In genomic region chr12:24952389-24952788, GRCh38 we compare ENCODE assay signal across 17 cellular contexts. TPM values are rescaled to one million over a fixed set of nuclear protein-coding genes. Genes with fewer than 3 reads are reported as not detected.
DNase-seq lines count a peak whose midpoint lies in the region; ATAC-seq, FAIRE-seq and TF ChIP-seq lines count a peak whose summit lies in the region.
"Had no signal": no experiment of that assay in that cellular context is flagged by ENCODE, and none has a peak within 500 bp of the region (broad histone marks: within the 10 kb centered on the region; RNA-seq: fewer than 3 reads in every experiment).

No MANE protein-coding gene starts in this region.

- CTCF ChIA-PET in GM12878 (lab: Yijun Ruan, JAX) = interaction anchor here (0.6 to 4.1 kb wide), 8 partner anchors 8 to 112 kb away, joined by 3 to 21 read pairs (median 4); a partner anchor contains a TSS
- CTCF ChIA-PET in T-cell (lab: Charles Lee) = interaction anchor here in 1 of 2 donors (0.6 to 0.7 kb wide), 2 partner anchors 22 kb away, joined by 4 read pairs; no protein-coding TSS in a partner anchor

- no peak for FAIRE-seq in GM12878 (lab: Jason Lieb, UNC)
- FAIRE-seq: HepG2 had no signal

- POLR2A ChIA-PET in GM12878 (lab: Charles Lee) (interaction anchor here (0.6 to 3.8 kb wide), 14 partner anchors 12 to 755 kb away, joined by 3 to 25 read pairs (median 4); a partner anchor contains a TSS), T-cell (lab: Charles Lee) (no interaction called here)

- H3K27ac Mint-ChIP-seq in T-cell = no peak overlapping the region
- H3K27ac Mint-ChIP-seq: CD8-positive, alpha-beta memory T cell had no signal

- intact Hi-C loops in GM12878 (cut with micrococcal nuclease; ENCODE audit: unreplicated experiment) = loop anchor here (2.0 kb wide), 1 partner anchor 780 kb away; no protein-coding TSS in a partner anchor

- H3K4me3 ChIP-seq in DOHH2 (ENCODE audit: low read length) (peak overlapping the region; percentile 74), GM12878 (no peak overlapping the region), trophoblast cell (ENCODE audit: low read depth, low read length) (no peak overlapping the region), gastroesophageal sphincter (no peak overlapping the region)

- peak overlapping the region; percentile 29 for H2BK12ac ChIP-seq in trophoblast cell (ENCODE audit: low read length)

- TF ChIP-seq EP300 in GM12878 (IDR thresholded peaks at IDR 0.05; ENCODE audit: borderline replicate concordance in 1 of 2, control insufficient read depth in 1 of 2, low read depth in 2 of 2, low read length in 2 of 2) (no peak), gastroesophageal sphincter (IDR thresholded peaks at IDR 0.05) (no peak)

- peak overlapping the region; percentile 50 for H4K91ac ChIP-seq in trophoblast cell (ENCODE audit: low read depth, low read length)

- H3K36me3 ChIP-seq in DOHH2 (ENCODE audit: control insufficient read depth, low read length) (peaks cover 15% of the 10 kb centered on the region), GM12878 (ENCODE audit: control insufficient read depth in 2 of 2, insufficient read depth in 2 of 2, low read length in 1 of 2) (no peaks in the 10 kb centered on the region), trophoblast cell (ENCODE audit: control insufficient read depth in 1 of 2, insufficient read depth in 2 of 2, low read length in 2 of 2) (no peaks in the 10 kb centered on the region), gastroesophageal sphincter (no peaks in the 10 kb centered on the region)

- H3K4me1 ChIP-seq in DOHH2 (ENCODE audit: control insufficient read depth, low read length) = peaks cover 41% of the 10 kb centered on the region
- H3K4me1 ChIP-seq in GM12878 (ENCODE audit: control insufficient read depth, insufficient read depth, low read length) = peaks cover 52% of the 10 kb centered on the region
- peaks cover 7 to 11% of the 10 kb centered on the region in 2 experiments for H3K4me1 ChIP-seq in trophoblast cell (ENCODE audit: control insufficient read depth in 1 of 2, insufficient read depth in 2 of 2, low read length in 2 of 2)
- peaks cover 0 to 17% (median 0%) of the 10 kb centered on the region in 3 donors for H3K4me1 ChIP-seq in gastroesophageal sphincter

- H3K27me3 ChIP-seq in DOHH2 (ENCODE audit: control insufficient read depth, low read length) = no peaks in the 10 kb centered on the region; the same call in 1 of the 2 replicates
- H3K27me3 ChIP-seq in GM12878 (replicated peaks in 1 of 2; ENCODE audit: control insufficient read depth in 2 of 2, insufficient read depth in 2 of 2, low read length in 1 of 2) = no peaks in the 10 kb centered on the region
- no peaks in the 10 kb centered on the region for H3K27me3 ChIP-seq in trophoblast cell (ENCODE audit: insufficient read depth, low read length)
- H3K27me3 ChIP-seq in gastroesophageal sphincter = peaks cover 7% of the 10 kb centered on the region

- H3K79me1 ChIP-seq in trophoblast cell (ENCODE audit: low read length) = peaks cover 22% of the 10 kb centered on the region

- WGBS in GM12878 (ENCODE audit: insufficient coverage, insufficient replicate concordance, low lambda C conversion rate, missing lambda C conversion rate) = 0% methylated on average over 1 of the region's 1 CpG
- no CpG with 5 or more reads among the region's 1 CpG for WGBS in trophoblast cell (ENCODE audit: extremely low coverage, insufficient coverage, insufficient read length)
- WGBS in gastroesophageal sphincter (ENCODE audit: low coverage in 1 of 2), 2 donors = 83 to 86% methylated on average over 1 of the region's 1 CpG

- peak overlapping the region; percentile 44 for H2BK120ac ChIP-seq in trophoblast cell (ENCODE audit: insufficient read depth, low read length, poor library complexity)

- H3K36me3 Mint-ChIP-seq in T-cell = no peaks in the 10 kb centered on the region
- H3K36me3 Mint-ChIP-seq: CD8-positive, alpha-beta memory T cell had no signal

- BruUV-seq in GM12878 (replicated peaks; lab: Mats Ljungman, UMichigan) = no TSS peak

- DNase-seq in HK-2 (ENCODE audit: unreplicated experiment) = peak; percentile 16
- no peak for DNase-seq in GM12878 (ENCODE audit: low read depth, low spot score)
- no peak for DNase-seq in trophoblast cell
- DNase-seq in T-cell = no peak
- DNase-seq in T1000 (lab: John Stamatoyannopoulos, UW) = no peak
- DNase-seq in dedifferentiated amniotic fluid mesenchymal stem cell (ENCODE audit: extremely low spot score) = no peak
- DNase-seq: AML-193; CD8-positive, alpha-beta memory T cell; EL; Kasumi-1; NCI-H187 treated with DMSO at 0.1 percent for 48 hours; NCI-H446; SHP77 treated with DMSO at 0.1 percent for 48 hours had no signal

- H3K9ac ChIP-seq in GM12878 (ENCODE audit: control insufficient read depth, insufficient read depth, low read length) (peak overlapping the region; percentile 57; the same call in 1 of the 2 replicates), trophoblast cell (ENCODE audit: low read length) (no peak overlapping the region)

- no peak overlapping the region for H3K23ac ChIP-seq in trophoblast cell (ENCODE audit: low read length)

- RAD21 ChIA-PET in GM12878 (lab: Charles Lee; ENCODE audit: unreplicated experiment) = interaction anchor here (0.6 to 7.9 kb wide), 20 partner anchors 10 to 235 kb away, joined by 3 to 60 read pairs (median 4); a partner anchor contains a TSS

- SMC1A ChIA-PET in GM12878 (lab: Charles Lee; ENCODE audit: uncharacterized antibody, unreplicated experiment) = interaction anchor here (0.6 to 7.8 kb wide), 18 partner anchors 8 to 211 kb away, joined by 3 to 69 read pairs (median 4); a partner anchor contains a TSS

- TF ChIP-seq POLR2A in GM12878 (IDR thresholded peaks at IDR 0.05; ENCODE audit: low read depth, low read length) = no peak
- no peak for TF ChIP-seq POLR2A in gastroesophageal sphincter (IDR thresholded peaks at IDR 0.05)

- no peak overlapping the region for H3K14ac ChIP-seq in trophoblast cell (ENCODE audit: low read length)

- H2BK5ac ChIP-seq in trophoblast cell (ENCODE audit: low read depth, low read length, poor library complexity) = peak overlapping the region; percentile 25

- H4K20me1 ChIP-seq in DOHH2 (ENCODE audit: control insufficient read depth, insufficient read depth, low read depth, low read length) = no peaks in the 10 kb centered on the region
- H4K20me1 ChIP-seq in GM12878 (ENCODE audit: control insufficient read depth, insufficient read depth) = no peaks in the 10 kb centered on the region

- H3K4me3 Mint-ChIP-seq in T-cell = no peak overlapping the region
- H3K4me3 Mint-ChIP-seq: CD8-positive, alpha-beta memory T cell had no signal

- in situ Hi-C loops in GM12878 (cut with MboI) = no loop called here

- H2AFZ ChIP-seq in GM12878 (ENCODE audit: control insufficient read depth, low read depth, low read length) = no peak overlapping the region
- H2AFZ ChIP-seq in trophoblast cell (ENCODE audit: insufficient read depth, low read length, poor library complexity) = no peak overlapping the region

- no peaks in the 10 kb centered on the region for H3K9me2 ChIP-seq in DOHH2 (replicated peaks; ENCODE audit: control insufficient read depth, low read length)

- no peak overlapping the region for H4K12ac ChIP-seq in trophoblast cell (ENCODE audit: low read depth, low read length)

- no peak for TF ChIP-seq RAD21 in GM12878 (IDR thresholded peaks at IDR 0.05; ENCODE audit: insufficient read depth, low read depth, low read length)

- no peak overlapping the region for H3K4ac ChIP-seq in trophoblast cell (ENCODE audit: low read depth, low read length)

- peaks cover 16 to 29% (median 17%) of the 10 kb centered on the region in 3 donors for H3K4me1 Mint-ChIP-seq in T-cell

- H3K79me2 ChIP-seq in DOHH2 (ENCODE audit: control insufficient read depth, low read length) = peaks cover 24% of the 10 kb centered on the region
- H3K79me2 ChIP-seq in GM12878 (ENCODE audit: control insufficient read depth, insufficient read depth, low read length) = peaks cover 22% of the 10 kb centered on the region
- H3K79me2 ChIP-seq in trophoblast cell (ENCODE audit: control insufficient read depth, insufficient read depth, low read length, poor library complexity) = peaks cover 7% of the 10 kb centered on the region

- H3K27ac ChIP-seq in DOHH2 (ENCODE audit: low read depth, low read length) (peak overlapping the region; percentile 81), GM12878 (ENCODE audit: control insufficient read depth, insufficient read depth) (peak overlapping the region; percentile 97), trophoblast cell (ENCODE audit: low read depth, low read length) (peak overlapping the region; percentile 25), gastroesophageal sphincter (no peak overlapping the region)

- H3K9me3 ChIP-seq in DOHH2 (ENCODE audit: control insufficient read depth, insufficient read depth, low read length) (no peaks in the 10 kb centered on the region), GM12878 (replicated peaks; ENCODE audit: control insufficient read depth, insufficient read depth, low read length) (no peaks in the 10 kb centered on the region; the same call in 2 of the 3 replicates), trophoblast cell (ENCODE audit: insufficient read depth, low read depth, low read length) (no peaks in the 10 kb centered on the region), gastroesophageal sphincter (no peaks in the 10 kb centered on the region)

- H3K27me3 Mint-ChIP-seq in T-cell = peaks cover 14 to 31% of the 10 kb centered on the region in 2 donors

- H3K18ac ChIP-seq in trophoblast cell (ENCODE audit: low read length) = peak overlapping the region; percentile 39

- H2AK5ac ChIP-seq in trophoblast cell (ENCODE audit: low read length) = no peak overlapping the region

- H4K8ac ChIP-seq in trophoblast cell (ENCODE audit: low read depth, low read length) = peak overlapping the region; percentile 30

- peaks cover 0 to 3% (median 0%) of the 10 kb centered on the region in 3 donors for H3K9me3 Mint-ChIP-seq in T-cell
- H3K9me3 Mint-ChIP-seq: CD8-positive, alpha-beta memory T cell had no signal

- H3F3A ChIP-seq in DOHH2 (ENCODE audit: control insufficient read depth, insufficient read depth) = peaks cover 23% of the 10 kb centered on the region

- ATAC-seq in GM12878 = peak; percentile 3; the same call in 1 of the 3 replicates
- ATAC-seq in T-cell (replicated peaks in 1 of 4) = no peak
- no peak for ATAC-seq in gastroesophageal sphincter
- ATAC-seq: HepG2, Panc1 had no signal

- H3K4me2 ChIP-seq in DOHH2 (ENCODE audit: low read length) (peak overlapping the region; percentile 89), GM12878 (ENCODE audit: control insufficient read depth, insufficient read depth) (peak overlapping the region; percentile 99), trophoblast cell (ENCODE audit: low read length) (no peak overlapping the region)

- TF ChIP-seq CTCF in DOHH2 (IDR thresholded peaks at IDR 0.05; ENCODE audit: low read depth, low read length, poor library complexity, severe bottlenecking) = no peak
- no peak for TF ChIP-seq CTCF in GM12878 (IDR thresholded peaks at IDR 0.05 in 2 of 3, conservative IDR thresholded peaks at IDR 0.05 in 1 of 3; ENCODE audit: control insufficient read depth in 2 of 3, extremely low read depth in 1 of 3, insufficient read depth in 1 of 3, low read depth in 3 of 3, low read length in 3 of 3)
- TF ChIP-seq CTCF in gastroesophageal sphincter (IDR thresholded peaks at IDR 0.05) = no peak

RNA-seq across cellular contexts. Expression of gene BCAT1, which starts 3.5 kb away (rescaled TPM):
- 74.1 and 84.6 TPM in 2 replicates for total RNA-seq in GM12878 (2013; cell fraction: nucleolus; rRNA removed)
- total RNA-seq in GM12878 (2014; rRNA removed) (89.3 and 106 TPM in 2 replicates), GM12878 (2014; rRNA removed; fragmentation: Illumina TruSeq; extraction: Trizol) (122 and 123 TPM in 2 replicates), GM12878 (2021) (187 and 203 TPM in 2 replicates), T-cell (1 to 10 TPM; 1.2 to 4.2 (median 3.2) TPM), gastroesophageal sphincter (10 to 100 TPM; 11.4 to 39.3 (median 18.0) TPM)
- polyA plus RNA-seq in GM12878 (2011; ENCODE audit: low read depth) = 14.8 TPM
- polyA plus RNA-seq in GM12878 (2011; rRNA removed) (31.2 and 47.4 TPM in 2 replicates), GM12878 (2014; fragmentation: Illumina TruSeq; extraction: Trizol) (74.4 and 107 TPM in 2 replicates), GM12878 (2014; fragmentation: Nextera tagmentation; extraction: Ambion mirVana) (10 to 100 TPM; 26.2 to 38.1 TPM), GM12878 (2014; rRNA removed) (44.6 and 50.4 TPM in 2 replicates), GM12878 (2016; fragmentation: Nextera tagmentation; extraction: Ambion mirVana) (100 to 1,000 TPM; 153 to 162 TPM)
- 10.6 and 17.6 TPM in 2 replicates for polyA plus RNA-seq in GM12878 (2011; cell fraction: cytosol; rRNA removed)
- polyA plus RNA-seq in GM12878 (2011; cell fraction: nucleus; rRNA removed) = 15.1 and 18.7 TPM in 2 replicates
- 21.9 and 34.6 TPM in 2 replicates for polyA plus RNA-seq in GM12878 (2012)
- polyA minus RNA-seq in GM12878 (2011; rRNA and poly(A)+ RNA removed) = 61.8 and 62.7 TPM in 2 replicates
- polyA minus RNA-seq in GM12878 (2011; cell fraction: cytosol; rRNA and poly(A)+ RNA removed) = 35.9 and 38.3 TPM in 2 replicates
- 27.0 and 40.6 TPM in 2 replicates for polyA minus RNA-seq in GM12878 (2011; cell fraction: nucleus; rRNA and poly(A)+ RNA removed)
- 80.8 and 83.0 TPM in 2 replicates for polyA plus RNA-seq in trophoblast cell (2013)

Comparison
In these comparisons a context has a peak if more than half of its experiments do, and no peak if none do; other contexts are left out.
1. H3K27ac ChIP-seq: peak in DOHH2 (single experiment), GM12878 (single experiment) and trophoblast cell (single experiment); none in gastroesophageal sphincter (0 of 4).